ENCODE assay signal across 1 cellular context in the genomic region with DNA sequence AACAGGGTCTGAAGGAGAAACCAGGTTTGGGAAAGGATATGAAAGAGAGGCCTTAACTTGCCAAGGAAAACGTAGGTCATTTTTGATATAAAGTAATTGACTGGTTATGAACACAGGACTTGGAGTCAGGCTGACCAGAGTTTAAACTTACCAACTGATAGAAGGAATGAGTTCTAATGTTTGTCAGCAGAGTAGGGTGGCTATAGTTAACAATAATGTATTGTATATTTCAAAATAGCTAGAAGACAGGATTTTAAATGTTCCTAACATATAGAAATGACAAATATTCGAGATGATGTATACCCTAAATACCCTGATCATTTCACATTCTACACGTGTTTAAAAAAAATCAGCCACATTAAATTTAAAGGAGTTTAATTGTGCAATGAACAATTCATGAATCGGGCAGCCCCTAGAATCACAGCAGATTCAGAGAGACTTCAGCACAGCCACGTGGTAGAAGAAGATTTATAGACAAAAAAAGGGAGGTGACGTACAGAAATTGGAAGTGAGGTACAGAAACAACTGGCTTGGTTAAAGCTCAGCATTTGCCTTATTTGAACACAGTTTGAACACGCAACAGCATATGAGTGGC.
TF ChIP-seq lines count a peak whose summit lies in the region.

No MANE protein-coding gene starts in this region.

TF ChIP-seq in K562, 482 proteins besides CTCF, POLR2A, EP300 and RAD21 (continued from another document):
- TF ChIP-seq, protein P1, sequence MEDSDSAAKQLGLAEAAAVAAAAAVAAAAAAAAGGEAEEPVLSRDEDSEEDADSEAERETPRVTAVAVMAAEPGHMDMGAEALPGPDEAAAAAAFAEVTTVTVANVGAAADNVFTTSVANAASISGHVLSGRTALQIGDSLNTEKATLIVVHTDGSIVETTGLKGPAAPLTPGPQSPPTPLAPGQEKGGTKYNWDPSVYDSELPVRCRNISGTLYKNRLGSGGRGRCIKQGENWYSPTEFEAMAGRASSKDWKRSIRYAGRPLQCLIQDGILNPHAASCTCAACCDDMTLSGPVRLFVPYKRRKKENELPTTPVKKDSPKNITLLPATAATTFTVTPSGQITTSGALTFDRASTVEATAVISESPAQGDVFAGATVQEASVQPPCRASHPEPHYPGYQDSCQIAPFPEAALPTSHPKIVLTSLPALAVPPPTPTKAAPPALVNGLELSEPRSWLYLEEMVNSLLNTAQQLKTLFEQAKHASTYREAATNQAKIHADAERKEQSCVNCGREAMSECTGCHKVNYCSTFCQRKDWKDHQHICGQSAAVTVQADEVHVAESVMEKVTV (CRISPR knock-in tag; IDR thresholded peaks at IDR 0.05) = 0 out of 2 replicates have a peak, but pooled peaks have one; percentile 0
